33 cellular contexts compared by ENCODE assay signal in the genomic region with DNA sequence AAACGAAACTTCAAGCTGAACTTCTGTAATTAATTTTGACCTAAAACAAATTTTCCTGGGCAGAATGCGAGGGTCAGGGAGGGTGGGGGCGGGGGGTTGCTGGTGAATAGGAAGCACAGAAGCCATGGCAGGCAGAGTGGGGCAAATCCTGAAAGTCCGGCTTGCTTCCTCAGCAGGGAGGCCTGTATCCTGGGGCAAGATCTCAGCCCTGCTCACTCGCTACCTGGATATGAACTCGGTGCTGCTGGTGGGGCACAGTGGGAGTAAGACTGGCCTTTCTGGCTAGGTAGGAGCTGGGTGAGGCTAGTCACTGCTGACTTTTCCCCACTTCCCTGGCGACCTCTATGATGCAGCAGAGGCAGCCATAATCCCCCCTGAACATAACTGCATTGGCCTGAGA.
"Had no signal": no experiment of that assay in that cellular context is flagged by ENCODE, and none has a peak within 500 bp of the region (broad histone marks: within the 10 kb centered on the region; RNA-seq: fewer than 3 reads in every experiment).

No MANE protein-coding gene starts in this region.

- ATAC-seq: activated CD8-positive, alpha-beta memory T cell treated with anti-CD3 and anti-CD28 coated beads, Interleukin-2, amount 10 ng/mL, durations not matched to agents 7 days and 5 days; activated naive CD8-positive, alpha-beta T cell treated with anti-CD3 and anti-CD28 coated beads, Interleukin-2, amount 50 U/mL, for 24 hours; PC-3; Right ventricle myocardium inferior had no signal

- H3K27me3 Mint-ChIP-seq: activated CD4-positive, alpha-beta memory T cell treated with anti-CD3 and anti-CD28 coated beads, Interleukin-2, amount 10 ng/mL, durations not matched to agents 7 days and 5 days; activated CD8-positive, alpha-beta memory T cell treated with anti-CD3 and anti-CD28 coated beads, Interleukin-2, amount 10 ng/mL, durations not matched to agents 7 days and 5 days; activated naive CD4-positive, alpha-beta T cell treated with anti-CD3 and anti-CD28 coated beads, Interleukin-2, amount 10 ng/mL, durations not matched to agents 7 days and 5 days; activated naive CD8-positive, alpha-beta T cell; activated naive CD8-positive, alpha-beta T cell treated with anti-CD3 and anti-CD28 coated beads, Interleukin-2, amount 50 U/mL, for 24 hours; brain had no signal

- H3K9me3 Mint-ChIP-seq: activated CD4-positive, alpha-beta memory T cell treated with anti-CD3 and anti-CD28 coated beads, Interleukin-2, amount 10 ng/mL, durations not matched to agents 7 days and 5 days; activated naive CD4-positive, alpha-beta T cell treated with anti-CD3 and anti-CD28 coated beads, Interleukin-2, amount 10 ng/mL, durations not matched to agents 7 days and 5 days; activated naive CD8-positive, alpha-beta T cell treated with anti-CD3 and anti-CD28 coated beads, Interleukin-2, amount 50 U/mL, for 24 hours had no signal

- H3K36me3 ChIP-seq: MG63 had no signal

- H3K36me3 Mint-ChIP-seq: activated CD8-positive, alpha-beta memory T cell treated with anti-CD3 and anti-CD28 coated beads, Interleukin-2, amount 10 ng/mL, durations not matched to agents 7 days and 5 days; activated naive CD4-positive, alpha-beta T cell treated with anti-CD3 and anti-CD28 coated beads, Interleukin-2, amount 10 ng/mL, durations not matched to agents 7 days and 5 days; activated naive CD8-positive, alpha-beta T cell; brain had no signal

- H3K27ac ChIP-seq: RWPE1, VCaP had no signal

- H3K27me3 ChIP-seq: MG63 had no signal

- H3K4me1 Mint-ChIP-seq: activated CD4-positive, alpha-beta memory T cell treated with anti-CD3 and anti-CD28 coated beads, Interleukin-2, amount 10 ng/mL, durations not matched to agents 7 days and 5 days; activated CD8-positive, alpha-beta memory T cell treated with anti-CD3 and anti-CD28 coated beads, Interleukin-2, amount 10 ng/mL, durations not matched to agents 7 days and 5 days; activated naive CD4-positive, alpha-beta T cell treated with anti-CD3 and anti-CD28 coated beads, Interleukin-2, amount 10 ng/mL, durations not matched to agents 7 days and 5 days; activated naive CD8-positive, alpha-beta T cell treated with anti-CD3 and anti-CD28 coated beads, Interleukin-2, amount 50 U/mL, for 24 hours; brain had no signal

- H3K27ac Mint-ChIP-seq: activated CD4-positive, alpha-beta memory T cell treated with anti-CD3 and anti-CD28 coated beads, Interleukin-2, amount 10 ng/mL, durations not matched to agents 7 days and 5 days; activated CD8-positive, alpha-beta memory T cell treated with anti-CD3 and anti-CD28 coated beads, Interleukin-2, amount 10 ng/mL, durations not matched to agents 7 days and 5 days; activated naive CD4-positive, alpha-beta T cell treated with anti-CD3 and anti-CD28 coated beads, Interleukin-2, amount 10 ng/mL, durations not matched to agents 7 days and 5 days; activated naive CD8-positive, alpha-beta T cell; activated naive CD8-positive, alpha-beta T cell treated with anti-CD3 and anti-CD28 coated beads, Interleukin-2, amount 50 U/mL, for 24 hours; brain had no signal

- DNase-seq: activated CD4-positive, alpha-beta memory T cell treated with anti-CD3 and anti-CD28 coated beads, Interleukin-2, amount 10 ng/mL, durations not matched to agents 7 days and 5 days; activated CD4-positive, alpha-beta T cell treated with anti-CD3 and anti-CD28 coated beads for 1 hour; activated CD4-positive, alpha-beta T cell treated with anti-CD3 and anti-CD28 coated beads for 48 hours; activated CD4-positive, CD25-positive, alpha-beta regulatory T cell; activated CD8-positive, alpha-beta memory T cell treated with anti-CD3 and anti-CD28 coated beads for 24 hours; activated CD8-positive, alpha-beta memory T cell treated with anti-CD3 and anti-CD28 coated beads, Interleukin-2, amount 10 ng/mL, durations not matched to agents 7 days and 5 days; activated CD8-positive, alpha-beta memory T cell treated with anti-CD3 and anti-CD28 coated beads, Interleukin-2, amount 50 U/mL, for 48 hours; activated effector memory CD4-positive, alpha-beta T cell treated with Interleukin-2 at 50 U/mL for 16 hours; activated naive CD4-positive, alpha-beta T cell treated with anti-CD3 and anti-CD28 coated beads, Interleukin-2, amount 10 ng/mL, durations not matched to agents 7 days and 5 days; activated naive CD8-positive, alpha-beta T cell treated with anti-CD3 and anti-CD28 coated beads, Interleukin-2, amount 50 U/mL, for 24 hours; activated T-cell treated with anti-CD3 and anti-CD28 coated beads, Interleukin-2, amount 50 U/mL, for 48 hours; anterior cingulate cortex; caudate nucleus; cerebellar nuclear complex; Kasumi-1; MG63; NCI-H1048; NCI-H1436 treated with DMSO at 0.1 percent for 48 hours; NCI-H1694 treated with DMSO at 0.1 percent for 48 hours; NCI-H2029; NCI-H345; NCI-H524 treated with DMSO at 0.1 percent for 48 hours; NK-92 treated with Interleukin-12 subunit alpha and Interleukin-12 subunit beta, amount 100 ng/mL, for 24 hours; PC-3; SW 1271; T-helper 1 cell; T-helper 2 cell; T-helper 9 cell had no signal

- H3K4me3 Mint-ChIP-seq: activated CD4-positive, alpha-beta memory T cell treated with anti-CD3 and anti-CD28 coated beads, Interleukin-2, amount 10 ng/mL, durations not matched to agents 7 days and 5 days; activated CD8-positive, alpha-beta memory T cell treated with anti-CD3 and anti-CD28 coated beads, Interleukin-2, amount 10 ng/mL, durations not matched to agents 7 days and 5 days; activated naive CD4-positive, alpha-beta T cell treated with anti-CD3 and anti-CD28 coated beads, Interleukin-2, amount 10 ng/mL, durations not matched to agents 7 days and 5 days; activated naive CD8-positive, alpha-beta T cell; activated naive CD8-positive, alpha-beta T cell treated with anti-CD3 and anti-CD28 coated beads, Interleukin-2, amount 50 U/mL, for 24 hours; brain had no signal

- H3K4me3 ChIP-seq: MG63 had no signal

- H3K9me3 ChIP-seq: MG63 had no signal
